In genomic region chr17:31094600-31095238, GRCh38 we compare ENCODE assay signal across 1 cellular context.
TF ChIP-seq lines count a peak whose summit lies in the region.

A gene with protein sequence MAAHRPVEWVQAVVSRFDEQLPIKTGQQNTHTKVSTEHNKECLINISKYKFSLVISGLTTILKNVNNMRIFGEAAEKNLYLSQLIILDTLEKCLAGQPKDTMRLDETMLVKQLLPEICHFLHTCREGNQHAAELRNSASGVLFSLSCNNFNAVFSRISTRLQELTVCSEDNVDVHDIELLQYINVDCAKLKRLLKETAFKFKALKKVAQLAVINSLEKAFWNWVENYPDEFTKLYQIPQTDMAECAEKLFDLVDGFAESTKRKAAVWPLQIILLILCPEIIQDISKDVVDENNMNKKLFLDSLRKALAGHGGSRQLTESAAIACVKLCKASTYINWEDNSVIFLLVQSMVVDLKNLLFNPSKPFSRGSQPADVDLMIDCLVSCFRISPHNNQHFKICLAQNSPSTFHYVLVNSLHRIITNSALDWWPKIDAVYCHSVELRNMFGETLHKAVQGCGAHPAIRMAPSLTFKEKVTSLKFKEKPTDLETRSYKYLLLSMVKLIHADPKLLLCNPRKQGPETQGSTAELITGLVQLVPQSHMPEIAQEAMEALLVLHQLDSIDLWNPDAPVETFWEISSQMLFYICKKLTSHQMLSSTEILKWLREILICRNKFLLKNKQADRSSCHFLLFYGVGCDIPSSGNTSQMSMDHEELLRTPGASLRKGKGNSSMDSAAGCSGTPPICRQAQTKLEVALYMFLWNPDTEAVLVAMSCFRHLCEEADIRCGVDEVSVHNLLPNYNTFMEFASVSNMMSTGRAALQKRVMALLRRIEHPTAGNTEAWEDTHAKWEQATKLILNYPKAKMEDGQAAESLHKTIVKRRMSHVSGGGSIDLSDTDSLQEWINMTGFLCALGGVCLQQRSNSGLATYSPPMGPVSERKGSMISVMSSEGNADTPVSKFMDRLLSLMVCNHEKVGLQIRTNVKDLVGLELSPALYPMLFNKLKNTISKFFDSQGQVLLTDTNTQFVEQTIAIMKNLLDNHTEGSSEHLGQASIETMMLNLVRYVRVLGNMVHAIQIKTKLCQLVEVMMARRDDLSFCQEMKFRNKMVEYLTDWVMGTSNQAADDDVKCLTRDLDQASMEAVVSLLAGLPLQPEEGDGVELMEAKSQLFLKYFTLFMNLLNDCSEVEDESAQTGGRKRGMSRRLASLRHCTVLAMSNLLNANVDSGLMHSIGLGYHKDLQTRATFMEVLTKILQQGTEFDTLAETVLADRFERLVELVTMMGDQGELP (N-terminal part only) (plus strand): TSS chr17:31094977. CDS start chr17:31095310, 333 bp downstream.

TF ChIP-seq in SK-N-SH treated with all-trans-retinoic acid at 6 μM for 48 hours, 23 proteins besides CTCF, POLR2A, EP300 and RAD21 (continued from another document):
- TF ChIP-seq PATZ1 (CRISPR knock-in tag; IDR thresholded peaks at IDR 0.05; ENCODE audit: borderline replicate concordance) (no peak), RARB (CRISPR knock-in tag; IDR thresholded peaks at IDR 0.05) (no peak)
